ENCODE assay signal across 1 cellular context in genomic region chr17:1275205-1275961, GRCh38.
TF ChIP-seq lines count a peak whose summit lies in the region.

No MANE protein-coding gene starts in this region.

TF ChIP-seq in H1, 55 proteins besides CTCF, POLR2A, EP300 and RAD21:
- TF ChIP-seq EZH2 (IDR thresholded peaks at IDR 0.05; ENCODE audit: low read depth, low read length, severe bottlenecking) (no peak), CBX5 (IDR thresholded peaks at IDR 0.05; ENCODE audit: low read depth, low read length) (no peak), POU5F1 (IDR thresholded peaks at IDR 0.05; ENCODE audit: low read depth, low read length) (no peak), JUND (IDR thresholded peaks at IDR 0.05; ENCODE audit: low read length) (no peak)
